1 cellular context compared by ENCODE assay signal in the genomic region with DNA sequence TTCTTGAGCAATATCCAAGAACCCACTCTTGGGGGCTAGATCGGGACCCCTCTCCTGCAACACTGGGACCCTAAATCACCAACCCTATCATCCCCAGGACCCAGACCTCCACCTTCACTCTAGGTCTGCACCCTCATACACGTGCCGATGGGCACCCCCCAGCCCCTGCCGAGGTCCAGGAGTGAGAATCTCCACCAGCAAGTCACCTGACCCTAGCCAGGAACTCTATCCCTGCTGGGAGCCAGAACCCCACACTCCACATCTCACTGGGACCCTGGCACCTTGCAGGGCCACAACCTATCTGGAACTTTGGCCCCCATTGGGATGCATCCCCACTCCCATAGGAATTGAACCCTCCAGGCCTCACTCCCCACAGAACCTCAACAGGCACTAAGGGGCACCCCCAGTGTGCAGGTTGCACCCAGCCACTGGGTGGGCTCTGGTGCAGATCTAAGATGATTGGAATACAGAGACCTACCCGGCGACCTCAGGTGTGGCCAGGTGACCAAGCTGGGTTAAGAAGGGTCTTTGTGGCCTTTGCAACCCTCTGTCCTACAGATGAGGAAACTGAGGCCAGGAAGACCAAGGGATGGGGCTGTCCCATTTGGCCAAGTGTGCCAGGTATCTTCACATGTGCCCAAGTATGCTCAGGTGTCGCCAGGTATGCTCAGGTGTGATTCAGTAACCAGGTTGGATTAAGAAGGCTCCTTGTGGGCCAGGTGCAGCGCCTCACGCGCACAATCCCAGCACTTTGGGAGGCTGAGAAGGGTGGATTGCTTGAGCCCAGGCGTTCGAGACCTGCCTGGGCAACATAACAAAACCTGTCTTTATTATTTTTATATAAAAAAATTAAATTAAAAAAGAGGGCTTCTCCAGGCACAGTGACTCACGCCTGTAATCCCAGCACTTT.
TF ChIP-seq lines count a peak whose summit lies in the region.

No MANE protein-coding gene starts in this region.

TF ChIP-seq in HEK293, 187 proteins besides CTCF, POLR2A, EP300 and RAD21 (continued from another document):
- TF ChIP-seq ZEB2 (tag by site-specific recombination; IDR thresholded peaks at IDR 0.05), result peak; percentile 43; the same call in 1 of the 2 replicates
- no peak for TF ChIP-seq ZNF596 (tag by site-specific recombination; IDR thresholded peaks at IDR 0.05)
